1 cellular context compared by ENCODE assay signal in genomic region chr18:76260941-76261472, GRCh38.
TF ChIP-seq lines count a peak whose summit lies in the region.

No MANE protein-coding gene starts in this region.

TF ChIP-seq in WTC11, 78 proteins besides CTCF, POLR2A, EP300 and RAD21 (continued from another document):
- TF ChIP-seq, protein P1, sequence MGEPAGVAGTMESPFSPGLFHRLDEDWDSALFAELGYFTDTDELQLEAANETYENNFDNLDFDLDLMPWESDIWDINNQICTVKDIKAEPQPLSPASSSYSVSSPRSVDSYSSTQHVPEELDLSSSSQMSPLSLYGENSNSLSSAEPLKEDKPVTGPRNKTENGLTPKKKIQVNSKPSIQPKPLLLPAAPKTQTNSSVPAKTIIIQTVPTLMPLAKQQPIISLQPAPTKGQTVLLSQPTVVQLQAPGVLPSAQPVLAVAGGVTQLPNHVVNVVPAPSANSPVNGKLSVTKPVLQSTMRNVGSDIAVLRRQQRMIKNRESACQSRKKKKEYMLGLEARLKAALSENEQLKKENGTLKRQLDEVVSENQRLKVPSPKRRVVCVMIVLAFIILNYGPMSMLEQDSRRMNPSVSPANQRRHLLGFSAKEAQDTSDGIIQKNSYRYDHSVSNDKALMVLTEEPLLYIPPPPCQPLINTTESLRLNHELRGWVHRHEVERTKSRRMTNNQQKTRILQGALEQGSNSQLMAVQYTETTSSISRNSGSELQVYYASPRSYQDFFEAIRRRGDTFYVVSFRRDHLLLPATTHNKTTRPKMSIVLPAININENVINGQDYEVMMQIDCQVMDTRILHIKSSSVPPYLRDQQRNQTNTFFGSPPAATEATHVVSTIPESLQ (CRISPR knock-in tag; IDR thresholded peaks at IDR 0.05): no peak
- TF ChIP-seq TEAD1 (CRISPR knock-in tag; IDR thresholded peaks at IDR 0.05) (no peak), ZNF671 (CRISPR knock-in tag; IDR thresholded peaks at IDR 0.05) (no peak), ZNF219 (CRISPR knock-in tag; IDR thresholded peaks at IDR 0.05; ENCODE audit: borderline replicate concordance) (no peak), NR3C1 (CRISPR knock-in tag; conservative IDR thresholded peaks at IDR 0.05; ENCODE audit: low read depth) (no peak), GRHL2 (CRISPR knock-in tag; IDR thresholded peaks at IDR 0.05; ENCODE audit: insufficient replicate concordance, severe bottlenecking) (no peak)
